8 cellular contexts compared by ENCODE assay signal in genomic region chr17:40559954-40560591, GRCh38. TPM values are rescaled to one million over a fixed set of nuclear protein-coding genes. Genes with fewer than 3 reads are reported as not detected.
A peak's percentile ranks its signal among the peaks of the same experiment; 100 is the strongest.
DNase-seq lines count a peak whose midpoint lies in the region; ATAC-seq and TF ChIP-seq lines count a peak whose summit lies in the region.

No MANE protein-coding gene starts in this region.

- peak overlapping the region; percentile 94 to 96 for H3K4me3 ChIP-seq in CD4-positive, alpha-beta memory T cell (ENCODE audit: low read length in 2 of 2)

- peak overlapping the region; percentile 88 to 98 (median 96) for H3K4me3 Mint-ChIP-seq in CD4-positive, alpha-beta memory T cell
- peak overlapping the region; percentile 94 for H3K4me3 Mint-ChIP-seq in activated CD4-positive, alpha-beta T cell treated with anti-CD3 and anti-CD28 coated beads for 36 hours

- peaks cover 0 to 5% (median 0%) of the 10 kb centered on the region in 8 donors for H3K9me3 Mint-ChIP-seq in CD4-positive, alpha-beta memory T cell
- no peaks in the 10 kb centered on the region for H3K9me3 Mint-ChIP-seq in activated CD4-positive, alpha-beta T cell treated with anti-CD3 and anti-CD28 coated beads for 36 hours (ENCODE audit: low read depth)

- peak overlapping the region; percentile 94 for H3K27ac ChIP-seq in CD4-positive, alpha-beta memory T cell (ENCODE audit: low read depth, low read length)

- H3K9me3 ChIP-seq in CD4-positive, alpha-beta memory T cell (ENCODE audit: control insufficient read depth in 1 of 2, low read length in 2 of 2): no peaks in the 10 kb centered on the region

- peak overlapping the region; percentile 95 to 100 (median 99) for H3K27ac Mint-ChIP-seq in CD4-positive, alpha-beta memory T cell
- peak overlapping the region; percentile 98 for H3K27ac Mint-ChIP-seq in activated CD4-positive, alpha-beta T cell treated with anti-CD3 and anti-CD28 coated beads for 36 hours

- no peak for ATAC-seq in activated CD4-positive, alpha-beta T cell treated with anti-CD3 and anti-CD28 coated beads for 36 hours
- ATAC-seq in GM21360 (IDR thresholded peaks at IDR 0.05; ENCODE audit: unreplicated experiment): no peak

- H3K4me1 ChIP-seq in CD4-positive, alpha-beta memory T cell (ENCODE audit: insufficient read depth, low read length): peaks cover 82% of the 10 kb centered on the region

- H3K27me3 Mint-ChIP-seq in CD4-positive, alpha-beta memory T cell: no peaks in the 10 kb centered on the region
- H3K27me3 Mint-ChIP-seq in activated CD4-positive, alpha-beta T cell treated with anti-CD3 and anti-CD28 coated beads for 36 hours: no peaks in the 10 kb centered on the region

- H3K36me3 Mint-ChIP-seq in CD4-positive, alpha-beta memory T cell: peaks cover 66 to 83% of the 10 kb centered on the region in 2 donors
- H3K36me3 Mint-ChIP-seq in activated CD4-positive, alpha-beta T cell treated with anti-CD3 and anti-CD28 coated beads for 36 hours (ENCODE audit: low read depth): peaks cover 99% of the 10 kb centered on the region

- POLR2A ChIA-PET in CD4-positive, alpha-beta memory T cell (lab: Charles Lee; ENCODE audit: partially characterized antibody): interaction anchor here (0.9 to 28.0 kb wide), 26 partner anchors 9 to 1106 kb away, joined by 3 to 1226 read pairs (median 11); partner anchors contain the start of genes IGFBP4, SMARCE1 and TOP2A
- POLR2A ChIA-PET in HEK293T (lab: Yijun Ruan, JAX): interaction anchor here (0.6 to 1.5 kb wide), 4 partner anchors 11 to 143 kb away, joined by 3 to 9 read pairs (median 3); partner anchors contain the start of gene TOP2A
- POLR2A ChIA-PET in activated CD4-positive, alpha-beta T cell treated with anti-CD3 and anti-CD28 coated beads for 36 hours (lab: Charles Lee): interaction anchor here (0.5 to 9.7 kb wide), 24 partner anchors 12 to 1128 kb away, joined by 3 to 195 read pairs (median 6); partner anchors contain the start of genes CDC6, EIF1, SMARCE1 and TOP2A

- intact Hi-C loops in CD4-positive, alpha-beta memory T cell (cut with micrococcal nuclease): loop anchor here (1.0 to 10.0 kb wide), 10 partner anchors 13 to 202 kb away; partner anchors contain the start of gene TOP2A
- intact Hi-C loops in activated CD4-positive, alpha-beta T cell treated with anti-CD3 and anti-CD28 coated beads for 36 hours (cut with DNase I, micrococcal nuclease): loop anchor here (1.0 to 10.0 kb wide), 15 partner anchors 20 to 1107 kb away; partner anchors contain the start of gene TOP2A (in 1 of the 2)

- CTCF ChIA-PET in CD4-positive, alpha-beta memory T cell (lab: Charles Lee; ENCODE audit: partially characterized antibody): interaction anchor here (0.7 to 19.3 kb wide), 47 partner anchors 8 to 1110 kb away, joined by 3 to 512 read pairs (median 5); partner anchors contain the start of genes IGFBP4 and TOP2A
- CTCF ChIA-PET in HEK293T (lab: Yijun Ruan, JAX): interaction anchor here (0.5 to 3.3 kb wide), 29 partner anchors 8 to 1080 kb away, joined by 3 to 17 read pairs (median 4); no protein-coding TSS in a partner anchor
- CTCF ChIA-PET in activated CD4-positive, alpha-beta T cell treated with anti-CD3 and anti-CD28 coated beads for 36 hours (lab: Charles Lee): interaction anchor here (0.6 to 18.2 kb wide), 42 partner anchors 10 to 739 kb away, joined by 3 to 403 read pairs (median 4); partner anchors contain the start of gene TOP2A

- H3K36me3 ChIP-seq in CD4-positive, alpha-beta memory T cell (ENCODE audit: insufficient read depth, low read length): peaks cover 57% of the 10 kb centered on the region

- no peaks in the 10 kb centered on the region for H3K27me3 ChIP-seq in CD4-positive, alpha-beta memory T cell (ENCODE audit: insufficient read depth, low read length)

- peaks cover 42 to 99% (median 72%) of the 10 kb centered on the region in 4 donors for H3K4me1 Mint-ChIP-seq in CD4-positive, alpha-beta memory T cell
- H3K4me1 Mint-ChIP-seq in activated CD4-positive, alpha-beta T cell treated with anti-CD3 and anti-CD28 coated beads for 36 hours: peaks cover 60% of the 10 kb centered on the region

- peak; percentile 77 to 84 (median 81) for DNase-seq in CD4-positive, alpha-beta memory T cell
- DNase-seq in HEK293T (ENCODE audit: extremely low spot score) (peak; percentile 87), NCI-H345 treated with DMSO at 0.1 percent for 48 hours (lab: John Stamatoyannopoulos, UW; ENCODE audit: unreplicated experiment) (peak; percentile 69), cerebellar nuclear complex (lab: John Stamatoyannopoulos, UW) (peak; percentile 14 to 91), kidney tubule cell (ENCODE audit: low spot score) (peak; percentile 93)
- DNase-seq in activated CD4-positive, alpha-beta T cell treated with anti-CD3 and anti-CD28 coated beads for 36 hours: peak; percentile 90
- DNase-seq in stimulated activated CD4-positive, alpha-beta T cell treated with anti-CD3 and anti-CD28 coated beads, Interleukin-15, amount 100 ng/mL, for 1 hour (ENCODE audit: low read depth in 1 of 2, low spot score in 1 of 2): peak; percentile 71 to 74

TF ChIP-seq in HEK293T, 16 proteins besides CTCF, POLR2A, EP300 and RAD21:
- no peak for TF ChIP-seq FOXK2 (IDR thresholded peaks at IDR 0.05)
- no peak for TF ChIP-seq FOXA1 (IDR thresholded peaks at IDR 0.05)
- no peak for TF ChIP-seq ZNF384 (IDR thresholded peaks at IDR 0.05)
- TF ChIP-seq FOXM1 (IDR thresholded peaks at IDR 0.05; ENCODE audit: borderline replicate concordance): no peak
- TF ChIP-seq TARDBP (IDR thresholded peaks at IDR 0.05): no peak
- TF ChIP-seq NFRKB (IDR thresholded peaks at IDR 0.05): no peak
- no peak for TF ChIP-seq SP1 (IDR thresholded peaks at IDR 0.05)
- TF ChIP-seq BHLHE40 (IDR thresholded peaks at IDR 0.05; ENCODE audit: borderline replicate concordance): no peak
- TF ChIP-seq L3MBTL2 (conservative IDR thresholded peaks at IDR 0.05): no peak
- TF ChIP-seq ARNT (IDR thresholded peaks at IDR 0.05): no peak
- no peak for TF ChIP-seq CTBP1 (IDR thresholded peaks at IDR 0.05; ENCODE audit: borderline replicate concordance)
- no peak for TF ChIP-seq ELF4 (IDR thresholded peaks at IDR 0.05)
- TF ChIP-seq SUZ12 (IDR thresholded peaks at IDR 0.05): no peak
- TF ChIP-seq PKNOX1 (IDR thresholded peaks at IDR 0.05): no peak
- TF ChIP-seq HDGF (IDR thresholded peaks at IDR 0.05; ENCODE audit: borderline replicate concordance): no peak
- TF ChIP-seq LEF1 (IDR thresholded peaks at IDR 0.05; ENCODE audit: borderline replicate concordance): no peak

RNA-seq across cellular contexts. Expression of gene CCR7, which starts 5.2 kb away (rescaled TPM):
- total RNA-seq in CD4-positive, alpha-beta memory T cell: 100 to 1,000 TPM; 268 to 269 TPM
- polyA plus RNA-seq in CD4-positive, alpha-beta memory T cell: 100 to 1,000 TPM; 436 to 502 TPM
- 100 to 1,000 TPM; 325 to 389 TPM for total RNA-seq in activated CD4-positive, alpha-beta T cell treated with anti-CD3 and anti-CD28 coated beads for 36 hours

RNA-seq across cellular contexts. Expression of gene TNS4, which starts 58.6 kb away (rescaled TPM):
- 1 to 10 TPM in 1 of 2 experiments, under 1 TPM in 1; 0.25 to 1.8 TPM for total RNA-seq in CD4-positive, alpha-beta memory T cell
- under 1 TPM; 0.18 to 0.33 TPM for polyA plus RNA-seq in CD4-positive, alpha-beta memory T cell
- 10 to 100 TPM; 10.8 to 12.8 TPM for total RNA-seq in activated CD4-positive, alpha-beta T cell treated with anti-CD3 and anti-CD28 coated beads for 36 hours

Comparison
In these comparisons a context has a peak if more than half of its experiments do, and no peak if none do; other contexts are left out.
1. RNA of gene TNS4, which starts 58.6 kb away (total RNA-seq): 10.8 to 12.8 TPM in activated CD4-positive, alpha-beta T cell treated with anti-CD3 and anti-CD28 coated beads for 36 hours; 0.25 to 1.8 TPM in CD4-positive, alpha-beta memory T cell; every median in the first group is over 4 times any median in the second.
2. Peak in every context shown above with its lines, with median percentiles within 50 percentile points of each other: DNase-seq.